In the genomic region with DNA sequence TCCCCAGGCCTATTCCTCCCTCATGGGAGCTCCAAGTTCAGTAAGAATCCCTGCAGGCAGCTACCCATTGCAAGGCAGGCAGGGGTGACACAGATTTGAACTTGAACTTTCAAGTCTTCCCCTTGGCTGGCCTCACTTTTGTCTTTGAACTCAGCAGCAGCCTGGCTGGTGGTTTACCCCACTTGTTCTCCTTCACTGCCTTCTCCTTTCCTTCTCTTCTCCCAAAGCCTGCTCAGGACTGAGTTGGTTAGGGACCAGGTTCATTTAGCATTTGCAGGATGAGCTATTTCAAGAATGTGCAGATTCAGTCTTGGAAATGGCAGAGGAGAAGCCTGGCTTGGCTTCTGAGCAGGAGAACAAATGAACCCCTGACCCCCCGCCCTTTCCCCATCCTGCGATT, we compare ENCODE assay signal across 24 cellular contexts.
"Had no signal": no experiment of that assay in that cellular context is flagged by ENCODE, and none has a peak within 500 bp of the region (broad histone marks: within the 10 kb centered on the region; RNA-seq: fewer than 3 reads in every experiment).

No MANE protein-coding gene starts in this region.

- H3K27me3 Mint-ChIP-seq: activated CD4-positive, alpha-beta T cell treated with anti-CD3 and anti-CD28 coated beads for 36 hours; activated CD8-positive, alpha-beta memory T cell treated with anti-CD3 and anti-CD28 coated beads, Interleukin-2, amount 10 ng/mL, durations not matched to agents 7 days and 5 days; activated naive CD8-positive, alpha-beta T cell treated with anti-CD3 and anti-CD28 coated beads, Interleukin-2, amount 50 U/mL, for 24 hours; central memory CD8-positive, alpha-beta T cell; stimulated activated naive CD8-positive, alpha-beta T cell treated with anti-CD3 and anti-CD28 coated beads, Interleukin-15, Interleukin-2, amounts not matched to agents 100 ng/mL and 50 ng/mL, for 24 hours had no signal

- H3K27ac ChIP-seq: breast epithelium, epithelial cell of prostate, sigmoid colon, thoracic aorta, upper lobe of left lung had no signal

- H3K4me1 ChIP-seq: breast epithelium had no signal

- H3K27me3 ChIP-seq: breast epithelium, sigmoid colon, upper lobe of left lung had no signal

- H3K9me3 ChIP-seq: breast epithelium, mucosa of descending colon, sigmoid colon, thoracic aorta, upper lobe of left lung had no signal

- H3K4me3 Mint-ChIP-seq: activated CD4-positive, alpha-beta T cell treated with anti-CD3 and anti-CD28 coated beads for 36 hours; activated CD8-positive, alpha-beta memory T cell treated with anti-CD3 and anti-CD28 coated beads, Interleukin-2, amount 10 ng/mL, durations not matched to agents 7 days and 5 days; activated CD8-positive, alpha-beta T cell treated with anti-CD3 and anti-CD28 coated beads, Interleukin-2, amount 10 ng/mL, durations not matched to agents 7 days and 5 days; activated naive CD4-positive, alpha-beta T cell treated with anti-CD3 and anti-CD28 coated beads, Interleukin-2, amount 50 U/mL, for 24 hours; activated naive CD8-positive, alpha-beta T cell treated with anti-CD3 and anti-CD28 coated beads, Interleukin-2, amount 50 U/mL, for 24 hours; central memory CD8-positive, alpha-beta T cell; natural killer cell treated with Interleukin-12 subunit alpha and Interleukin-12 subunit beta and Interleukin-15 and Interleukin-18, amount 100 ng/mL, for 72 hours; stimulated activated effector memory CD8-positive, alpha-beta T cell treated with anti-CD3 and anti-CD28 coated beads, Interleukin-12 subunit alpha, Interleukin-12 subunit beta, amount 100 ng/mL, for 72 hours; stimulated activated naive CD8-positive, alpha-beta T cell treated with anti-CD3 and anti-CD28 coated beads, Interleukin-15, Interleukin-2, amounts not matched to agents 100 ng/mL and 50 ng/mL, for 24 hours; T-helper 2 cell treated with Interferon-gamma antibody and Interleukin-4, amounts not matched to agents 5 μg/mL and 100 μg/mL, for 36 hours had no signal

- H3K4me1 Mint-ChIP-seq: activated CD4-positive, alpha-beta T cell treated with anti-CD3 and anti-CD28 coated beads for 36 hours; activated CD8-positive, alpha-beta memory T cell treated with anti-CD3 and anti-CD28 coated beads, Interleukin-2, amount 10 ng/mL, durations not matched to agents 7 days and 5 days; activated naive CD4-positive, alpha-beta T cell treated with anti-CD3 and anti-CD28 coated beads, Interleukin-2, amount 50 U/mL, for 24 hours; activated naive CD8-positive, alpha-beta T cell treated with anti-CD3 and anti-CD28 coated beads, Interleukin-2, amount 50 U/mL, for 24 hours; central memory CD8-positive, alpha-beta T cell; stimulated activated effector memory CD8-positive, alpha-beta T cell treated with anti-CD3 and anti-CD28 coated beads, Interleukin-12 subunit alpha, Interleukin-12 subunit beta, amount 100 ng/mL, for 72 hours had no signal

- H3K27ac Mint-ChIP-seq: activated CD4-positive, alpha-beta T cell treated with anti-CD3 and anti-CD28 coated beads for 36 hours; activated CD8-positive, alpha-beta memory T cell treated with anti-CD3 and anti-CD28 coated beads, Interleukin-2, amount 10 ng/mL, durations not matched to agents 7 days and 5 days; activated CD8-positive, alpha-beta T cell treated with anti-CD3 and anti-CD28 coated beads, Interleukin-2, amount 10 ng/mL, durations not matched to agents 7 days and 5 days; activated naive CD4-positive, alpha-beta T cell treated with anti-CD3 and anti-CD28 coated beads, Interleukin-2, amount 50 U/mL, for 24 hours; activated naive CD8-positive, alpha-beta T cell treated with anti-CD3 and anti-CD28 coated beads, Interleukin-2, amount 50 U/mL, for 24 hours; activated T-helper 2 cell treated with anti-CD3 and anti-CD28 coated beads, Interferon-gamma antibody, Interleukin-2, Interleukin-4, amounts not matched to agents 10 μg/mL and 5 μg/mL and 100 μg/mL, durations not matched to agents 14 hours and 24 hours and 36 hours; natural killer cell treated with Interleukin-12 subunit alpha and Interleukin-12 subunit beta and Interleukin-15 and Interleukin-18, amount 100 ng/mL, for 72 hours; stimulated activated effector memory CD8-positive, alpha-beta T cell treated with anti-CD3 and anti-CD28 coated beads, Interleukin-12 subunit alpha, Interleukin-12 subunit beta, amount 100 ng/mL, for 72 hours; stimulated activated naive CD8-positive, alpha-beta T cell treated with anti-CD3 and anti-CD28 coated beads, Interleukin-15, Interleukin-2, amounts not matched to agents 100 ng/mL and 50 ng/mL, for 24 hours; T-helper 2 cell treated with Interferon-gamma antibody and Interleukin-4, amounts not matched to agents 5 μg/mL and 100 μg/mL, for 36 hours had no signal

- H3K36me3 Mint-ChIP-seq: activated CD8-positive, alpha-beta memory T cell treated with anti-CD3 and anti-CD28 coated beads, Interleukin-2, amount 10 ng/mL, durations not matched to agents 7 days and 5 days; activated naive CD4-positive, alpha-beta T cell treated with anti-CD3 and anti-CD28 coated beads, Interleukin-2, amount 50 U/mL, for 24 hours; natural killer cell treated with Interleukin-12 subunit alpha and Interleukin-12 subunit beta and Interleukin-15 and Interleukin-18, amount 100 ng/mL, for 72 hours; stimulated activated effector memory CD8-positive, alpha-beta T cell treated with anti-CD3 and anti-CD28 coated beads, Interleukin-12 subunit alpha, Interleukin-12 subunit beta, amount 100 ng/mL, for 72 hours had no signal

- H3K9me3 Mint-ChIP-seq: activated naive CD4-positive, alpha-beta T cell treated with anti-CD3 and anti-CD28 coated beads, Interleukin-2, amount 50 U/mL, for 24 hours; activated naive CD8-positive, alpha-beta T cell treated with anti-CD3 and anti-CD28 coated beads, Interleukin-2, amount 50 U/mL, for 24 hours; activated T-helper 2 cell treated with anti-CD3 and anti-CD28 coated beads, Interferon-gamma antibody, Interleukin-2, Interleukin-4, amounts not matched to agents 10 μg/mL and 5 μg/mL and 100 μg/mL, durations not matched to agents 14 hours and 24 hours and 36 hours; central memory CD8-positive, alpha-beta T cell; natural killer cell treated with Interleukin-12 subunit alpha and Interleukin-12 subunit beta and Interleukin-15 and Interleukin-18, amount 100 ng/mL, for 72 hours; stimulated activated naive CD8-positive, alpha-beta T cell treated with anti-CD3 and anti-CD28 coated beads, Interleukin-15, Interleukin-2, amounts not matched to agents 100 ng/mL and 50 ng/mL, for 24 hours; T-helper 2 cell treated with Interferon-gamma antibody and Interleukin-4, amounts not matched to agents 5 μg/mL and 100 μg/mL, for 36 hours had no signal

- DNase-seq: activated CD4-positive, alpha-beta T cell treated with anti-CD3 and anti-CD28 coated beads for 36 hours; activated CD4-positive, CD25-positive, alpha-beta regulatory T cell; activated CD8-positive, alpha-beta memory T cell treated with anti-CD3 and anti-CD28 coated beads, Interleukin-2, amount 10 ng/mL, durations not matched to agents 7 days and 5 days; activated CD8-positive, alpha-beta T cell treated with anti-CD3 and anti-CD28 coated beads, Interleukin-2, amount 10 ng/mL, durations not matched to agents 7 days and 5 days; activated naive CD8-positive, alpha-beta T cell treated with anti-CD3 and anti-CD28 coated beads, Interleukin-2, amount 50 U/mL, for 24 hours; activated T-cell treated with anti-CD3 and anti-CD28 coated beads, Interleukin-2, amount 50 U/mL, for 48 hours; effector CD8-positive, alpha-beta T cell; left cardiac atrium; mucosa of descending colon; sigmoid colon; small intestine; stimulated activated CD4-positive, alpha-beta T cell treated with anti-CD3 and anti-CD28 coated beads, Interleukin-4, amount 100 ng/mL, for 24 hours; T-helper 1 cell; upper lobe of left lung had no signal

- H3K4me3 ChIP-seq: breast epithelium, mucosa of descending colon, sigmoid colon, thoracic aorta, upper lobe of left lung had no signal

- H3K36me3 ChIP-seq: breast epithelium, sigmoid colon, thoracic aorta, upper lobe of left lung had no signal

- ATAC-seq: activated CD4-positive, alpha-beta T cell treated with anti-CD3 and anti-CD28 coated beads for 36 hours; activated CD8-positive, alpha-beta memory T cell treated with anti-CD3 and anti-CD28 coated beads, Interleukin-2, amount 10 ng/mL, durations not matched to agents 7 days and 5 days; activated CD8-positive, alpha-beta T cell treated with anti-CD3 and anti-CD28 coated beads, Interleukin-2, amount 10 ng/mL, durations not matched to agents 7 days and 5 days; activated naive CD8-positive, alpha-beta T cell treated with anti-CD3 and anti-CD28 coated beads, Interleukin-2, amount 50 U/mL, for 24 hours; left cardiac atrium; mucosa of descending colon; natural killer cell treated with Interleukin-12 subunit alpha and Interleukin-12 subunit beta and Interleukin-15 and Interleukin-18, amount 100 ng/mL, for 72 hours; stimulated activated effector memory CD8-positive, alpha-beta T cell treated with anti-CD3 and anti-CD28 coated beads, Interleukin-12 subunit alpha, Interleukin-12 subunit beta, amount 100 ng/mL, for 72 hours had no signal
